In genomic region chr14:36726128-36726527, GRCh38 we compare ENCODE assay signal across 18 cellular contexts.
"Had no signal": no experiment of that assay in that cellular context is flagged by ENCODE, and none has a peak within 500 bp of the region (broad histone marks: within the 10 kb centered on the region; RNA-seq: fewer than 3 reads in every experiment).

No MANE protein-coding gene starts in this region.

- H3K36me3 ChIP-seq: colonic mucosa, esophagus squamous epithelium, gastrocnemius medialis, heart right ventricle, left lung, lower lobe of right lung had no signal

- H3K9me3 ChIP-seq: colonic mucosa, esophagus squamous epithelium, gastrocnemius medialis, heart right ventricle, left lung, lower lobe of right lung, mucosa of descending colon had no signal

- DNase-seq: colonic mucosa; cortex of kidney; effector CD8-positive, alpha-beta T cell; esophagus squamous epithelium; foreskin fibroblast; foreskin melanocyte; gastrocnemius medialis; glutamatergic neuron; head of caudate nucleus; heart right ventricle; hippocampal formation; left cardiac atrium; left lung; left ventricle myocardium superior; lower lobe of right lung; mesenchymal stem cell; mucosa of descending colon; naive B cell had no signal

- H3K27me3 ChIP-seq: colonic mucosa, esophagus squamous epithelium, gastrocnemius medialis, left lung had no signal

- ATAC-seq: gastrocnemius medialis, heart right ventricle, left cardiac atrium, left lung, left ventricle myocardium superior, lower lobe of right lung, mucosa of descending colon had no signal

- H3K27ac ChIP-seq: colonic mucosa, esophagus squamous epithelium, gastrocnemius medialis, heart right ventricle, left lung, lower lobe of right lung had no signal

- H3K4me1 ChIP-seq: colonic mucosa, esophagus squamous epithelium, gastrocnemius medialis, heart right ventricle, left lung, lower lobe of right lung had no signal

- H3K4me3 ChIP-seq: colonic mucosa, esophagus squamous epithelium, gastrocnemius medialis, heart right ventricle, left lung, lower lobe of right lung, mucosa of descending colon had no signal
